In the genomic region with DNA sequence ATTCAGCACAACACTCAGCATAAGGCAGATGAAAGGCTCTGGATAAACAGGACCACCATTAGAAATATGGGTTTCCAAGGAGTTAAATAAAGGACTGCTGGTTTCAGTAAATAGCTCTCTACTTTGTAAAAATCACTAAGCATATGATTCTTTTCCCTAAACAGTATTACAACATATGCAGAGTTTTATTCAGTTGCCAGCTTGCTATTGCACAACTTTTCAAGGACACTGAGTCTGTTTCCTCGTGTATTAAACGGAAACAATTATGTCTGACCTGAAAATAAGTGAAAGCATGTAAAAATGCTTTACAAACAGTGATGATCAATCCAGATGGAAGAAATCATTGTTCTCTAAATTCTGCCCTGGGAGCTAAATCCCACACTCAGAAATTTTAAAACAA, we compare ENCODE assay signal across 1 cellular context.
A peak's percentile ranks its signal among the peaks of the same experiment; 100 is the strongest.
TF ChIP-seq lines count a peak whose summit lies in the region.

No MANE protein-coding gene starts in this region.

TF ChIP-seq in IMR-90, 13 proteins besides CTCF, POLR2A, EP300 and RAD21:
- TF ChIP-seq CEBPB (IDR thresholded peaks at IDR 0.05; ENCODE audit: low read depth, low read length) = peak; percentile 97
- no peak for TF ChIP-seq MAZ (IDR thresholded peaks at IDR 0.05; ENCODE audit: borderline replicate concordance, low read depth, low read length)
